Comparison of ENCODE assay signal across 8 cellular contexts in the genomic region with DNA sequence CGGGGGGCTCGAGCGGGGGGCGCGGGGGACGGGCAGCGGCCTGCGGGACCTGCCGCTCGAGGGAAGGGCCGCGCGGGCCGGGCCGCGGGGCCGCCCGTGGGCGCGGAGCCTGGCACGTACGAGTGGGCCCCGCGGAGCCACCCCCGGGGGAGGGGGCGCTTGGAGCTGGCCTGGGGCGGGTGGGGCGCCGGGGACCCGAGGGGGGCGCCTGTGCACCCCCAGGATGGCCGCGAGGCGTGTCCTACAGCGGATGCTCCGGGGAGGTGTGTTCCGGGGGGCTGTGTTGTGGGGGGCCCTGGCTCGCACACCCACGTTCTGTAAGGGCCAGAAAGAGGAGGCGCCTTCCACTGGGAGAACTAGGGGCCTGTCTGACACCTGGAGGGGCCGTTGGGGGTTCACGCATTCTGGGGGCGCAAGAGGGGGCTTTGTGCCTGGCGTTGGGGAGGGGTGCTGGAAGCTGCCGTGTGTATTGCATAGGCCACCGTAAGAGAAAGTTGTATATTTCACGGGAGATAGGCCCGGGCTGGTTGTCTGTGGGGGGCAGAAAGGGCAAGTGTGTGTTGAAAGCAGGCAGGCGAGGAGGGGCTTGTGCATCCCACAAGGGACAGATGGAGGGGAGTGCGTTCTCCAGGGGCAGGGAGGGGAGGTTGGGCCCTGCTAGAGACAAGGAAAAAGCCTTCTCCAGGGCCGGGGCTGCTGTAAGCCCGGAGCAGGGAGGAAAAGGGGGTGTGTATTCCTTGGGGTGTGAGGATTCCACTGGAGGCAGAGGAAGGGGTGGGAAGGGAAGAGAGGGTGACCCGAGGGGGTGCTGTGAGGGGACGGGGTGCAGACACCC. TPM values are rescaled to one million over a fixed set of nuclear protein-coding genes. Genes with fewer than 3 reads are reported as not detected.
DNase-seq lines count a peak whose midpoint lies in the region; ATAC-seq and TF ChIP-seq lines count a peak whose summit lies in the region.

No MANE protein-coding gene starts in this region.

- H3K9me3 ChIP-seq in CD4-positive, CD25-positive, alpha-beta regulatory T cell (ENCODE audit: control insufficient read depth in 2 of 2, low read length in 2 of 2), result no peaks in the 10 kb centered on the region

- peaks cover 13% of the 10 kb centered on the region for H3K4me1 ChIP-seq in CD4-positive, CD25-positive, alpha-beta regulatory T cell (ENCODE audit: control insufficient read depth, insufficient read depth, low read length, poor library complexity, severe bottlenecking)

- peak overlapping the region in 1 of 3 donors; percentile 68 for H3K27ac Mint-ChIP-seq in CD4-positive, CD25-positive, alpha-beta regulatory T cell
- peak overlapping the region; percentile 24 for H3K27ac Mint-ChIP-seq in endothelial cell (ENCODE audit: unreplicated experiment)
- H3K27ac Mint-ChIP-seq in osteocyte (ENCODE audit: unreplicated experiment), result peak overlapping the region; percentile 43

- no peak overlapping the region for H3K4me3 ChIP-seq in CD4-positive, CD25-positive, alpha-beta regulatory T cell (ENCODE audit: low read depth, low read length)

- H3K4me3 Mint-ChIP-seq in CD4-positive, CD25-positive, alpha-beta regulatory T cell, result peak overlapping the region; percentile 63 to 79 (median 74)
- H3K4me3 Mint-ChIP-seq in endothelial cell (ENCODE audit: unreplicated experiment) (peak overlapping the region; percentile 97), osteocyte (ENCODE audit: unreplicated experiment) (peak overlapping the region; percentile 81)

- peaks cover 0 to 7% (median 1%) of the 10 kb centered on the region in 7 donors for H3K9me3 Mint-ChIP-seq in CD4-positive, CD25-positive, alpha-beta regulatory T cell
- H3K9me3 Mint-ChIP-seq in endothelial cell (ENCODE audit: unreplicated experiment), result no peaks in the 10 kb centered on the region
- peaks cover under 1% of the 10 kb centered on the region for H3K9me3 Mint-ChIP-seq in osteocyte (ENCODE audit: unreplicated experiment)

- H3K4me1 Mint-ChIP-seq in CD4-positive, CD25-positive, alpha-beta regulatory T cell, result peaks cover 0 to 8% (median 2%) of the 10 kb centered on the region in 4 donors
- H3K4me1 Mint-ChIP-seq in endothelial cell (ENCODE audit: unreplicated experiment), result peaks cover 17% of the 10 kb centered on the region
- H3K4me1 Mint-ChIP-seq in osteocyte (ENCODE audit: unreplicated experiment), result peaks cover 12% of the 10 kb centered on the region

- no peaks in the 10 kb centered on the region for H3K36me3 Mint-ChIP-seq in CD4-positive, CD25-positive, alpha-beta regulatory T cell
- H3K36me3 Mint-ChIP-seq in endothelial cell (ENCODE audit: low read depth, unreplicated experiment) (peaks cover 8% of the 10 kb centered on the region), osteocyte (ENCODE audit: unreplicated experiment) (peaks cover 5% of the 10 kb centered on the region)

- CTCF ChIA-PET in GM10248 (lab: Yijun Ruan, JAX), result interaction anchor here (0.7 to 2.1 kb wide), 12 partner anchors 8 to 132 kb away, joined by 3 to 7 read pairs (median 3); no protein-coding TSS in a partner anchor

- peaks cover 3% of the 10 kb centered on the region for H3K27me3 ChIP-seq in CD4-positive, CD25-positive, alpha-beta regulatory T cell (ENCODE audit: control insufficient read depth, insufficient read depth, low read length)

- no peak for DNase-seq in CD4-positive, CD25-positive, alpha-beta regulatory T cell
- peak; percentile 31 for DNase-seq in NCI-H82 treated with DMSO at 0.1 percent for 48 hours (lab: John Stamatoyannopoulos, UW; ENCODE audit: unreplicated experiment)
- DNase-seq in endothelial cell (ENCODE audit: low spot score), result no peak
- DNase-seq in osteocyte (ENCODE audit: extremely low spot score, unreplicated experiment), result no peak
- no peak for DNase-seq in GM10248 (ENCODE audit: extremely low spot score)
- no peak for DNase-seq in mesenteric fat pad (ENCODE audit: low spot score)
- DNase-seq in HCEC 1CT, result no peak

- no peak for ATAC-seq in CD4-positive, CD25-positive, alpha-beta regulatory T cell (ENCODE audit: low read depth in 2 of 2)
- peak; percentile 2 for ATAC-seq in GM21526 (IDR thresholded peaks at IDR 0.05; ENCODE audit: low FRiP score, unreplicated experiment)

- no peaks in the 10 kb centered on the region for H3K36me3 ChIP-seq in CD4-positive, CD25-positive, alpha-beta regulatory T cell (ENCODE audit: control insufficient read depth, insufficient read depth, low read length)

- TF ChIP-seq CTCF in endothelial cell (IDR thresholded peaks at IDR 0.05; ENCODE audit: unreplicated experiment), result no peak
- no peak for TF ChIP-seq CTCF in osteocyte (IDR thresholded peaks at IDR 0.05)
- no peak for TF ChIP-seq CTCF in GM10248 (IDR thresholded peaks at IDR 0.05; ENCODE audit: control extremely low read depth, extremely low read depth, low read depth, missing control alignments)

- POLR2A ChIA-PET in GM10248 (lab: Yijun Ruan, JAX), result no interaction called here

- H3K27ac ChIP-seq in CD4-positive, CD25-positive, alpha-beta regulatory T cell (ENCODE audit: insufficient read depth, low read length, poor library complexity, severe bottlenecking), result no peak overlapping the region

- H3K27me3 Mint-ChIP-seq in CD4-positive, CD25-positive, alpha-beta regulatory T cell, result peaks cover 31% of the 10 kb centered on the region
- peaks cover 11% of the 10 kb centered on the region for H3K27me3 Mint-ChIP-seq in endothelial cell (ENCODE audit: unreplicated experiment)
- H3K27me3 Mint-ChIP-seq in osteocyte (ENCODE audit: unreplicated experiment), result peaks cover 13% of the 10 kb centered on the region

RNA-seq across cellular contexts. Expression of a gene that starts 0.7 kb away (rescaled TPM):
- 0.64 TPM for total RNA-seq in CD4-positive, CD25-positive, alpha-beta regulatory T cell
- polyA plus RNA-seq in CD4-positive, CD25-positive, alpha-beta regulatory T cell, result under 1 TPM in 1 of 4 donors, not detected in 3; 0.29 TPM
- total RNA-seq in endothelial cell (ENCODE audit: unreplicated experiment) (9.8 TPM), osteocyte (5.0 and 6.2 TPM in 2 replicates), mesenteric fat pad (2.0 TPM)

RNA-seq across cellular contexts. Expression of a gene that starts 14.9 kb away (rescaled TPM):
- 10.0 TPM for total RNA-seq in CD4-positive, CD25-positive, alpha-beta regulatory T cell
- polyA plus RNA-seq in CD4-positive, CD25-positive, alpha-beta regulatory T cell, result 10 to 100 TPM; 10.8 to 14.4 (median 12.8) TPM
- total RNA-seq in endothelial cell (ENCODE audit: unreplicated experiment), result 10.3 TPM
- total RNA-seq in osteocyte, result 13.8 and 14.5 TPM in 2 replicates
- total RNA-seq in mesenteric fat pad, result 11.7 TPM

RNA-seq across cellular contexts. Expression of a gene that starts 15.1 kb away (rescaled TPM):
- total RNA-seq in CD4-positive, CD25-positive, alpha-beta regulatory T cell, result 96.3 TPM
- 100 to 1,000 TPM; 112 to 127 (median 120) TPM for polyA plus RNA-seq in CD4-positive, CD25-positive, alpha-beta regulatory T cell
- total RNA-seq in endothelial cell (ENCODE audit: unreplicated experiment), result 50.6 TPM
- total RNA-seq in osteocyte, result 47.2 and 56.7 TPM in 2 replicates
- 51.9 TPM for total RNA-seq in mesenteric fat pad

RNA-seq across cellular contexts. Expression of a gene that starts 44.0 kb away (rescaled TPM):
- total RNA-seq in CD4-positive, CD25-positive, alpha-beta regulatory T cell, result not detected
- polyA plus RNA-seq in CD4-positive, CD25-positive, alpha-beta regulatory T cell, result not detected
- total RNA-seq in endothelial cell (ENCODE audit: unreplicated experiment) (8.7 TPM), osteocyte (0.43 TPM in 1 of 2 replicates, not detected in the other), mesenteric fat pad (91.5 TPM)

RNA-seq across cellular contexts. Expression of a gene that starts 51.1 kb away (rescaled TPM):
- total RNA-seq in CD4-positive, CD25-positive, alpha-beta regulatory T cell, result 27.3 TPM
- 1 to 10 TPM in 3 of 4 donors, under 1 TPM in 1; 0.80 to 3.1 (median 2.0) TPM for polyA plus RNA-seq in CD4-positive, CD25-positive, alpha-beta regulatory T cell
- total RNA-seq in endothelial cell (ENCODE audit: unreplicated experiment) (13.2 TPM), osteocyte (21.7 and 24.0 TPM in 2 replicates), mesenteric fat pad (3.5 TPM)
